Comparison of ENCODE assay signal across 22 cellular contexts in the genomic region with DNA sequence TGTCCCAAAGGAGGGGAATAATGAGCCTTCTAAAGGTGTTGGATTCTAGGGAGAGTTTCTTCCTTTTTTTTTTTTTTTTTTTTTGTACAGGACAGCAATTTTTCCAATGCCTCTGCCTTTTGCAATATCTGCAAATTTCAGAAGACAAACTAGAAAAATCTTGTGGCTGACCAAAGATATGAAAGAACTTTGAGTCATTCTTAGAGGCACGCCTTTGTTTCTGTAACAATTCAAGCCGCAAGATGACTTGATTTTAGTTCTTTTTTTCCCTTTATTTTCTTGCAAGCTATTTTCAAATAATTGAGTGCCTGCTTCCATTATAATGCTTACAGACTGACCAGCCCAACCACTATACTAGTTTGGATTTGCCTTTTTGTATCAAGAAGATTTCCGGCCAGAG. TPM values are rescaled to one million over a fixed set of nuclear protein-coding genes. Genes with fewer than 3 reads are reported as not detected.
A peak's percentile ranks its signal among the peaks of the same experiment; 100 is the strongest.
DNase-seq lines count a peak whose midpoint lies in the region; ATAC-seq and TF ChIP-seq lines count a peak whose summit lies in the region.
"Had no signal": no experiment of that assay in that cellular context is flagged by ENCODE, and none has a peak within 500 bp of the region (broad histone marks: within the 10 kb centered on the region; RNA-seq: fewer than 3 reads in every experiment).

No MANE protein-coding gene starts in this region.

- in situ Hi-C loops in ACHN (cut with HindIII; ENCODE audit: low pct_ligation_motif_present, low pct_unique_long_range_greater_than_20kb, low sequenced_read_pairs): no loop called here

- no peaks in the 10 kb centered on the region for H3K9me3 ChIP-seq in osteoblast (ENCODE audit: low read depth, low read length)
- H3K9me3 ChIP-seq: psoas muscle, spleen, vagina had no signal

- no peaks in the 10 kb centered on the region for H4K20me1 ChIP-seq in osteoblast (ENCODE audit: insufficient read depth, low read length)

- DNase-seq in AG10803 (ENCODE audit: low read depth) (peak; percentile 67), MV-4-11 (lab: John Stamatoyannopoulos, UW) (peak; percentile 50), epithelial cell of esophagus (ENCODE audit: low read depth) (peak; percentile 22), osteoblast (ENCODE audit: insufficient read length, low spot score, missing footprints) (no peak), ACHN (no peak), inferior parietal cortex (ENCODE audit: extremely low spot score) (no peak), NCI-H2107 treated with DMSO at 0.1 percent for 48 hours (lab: John Stamatoyannopoulos, UW; ENCODE audit: unreplicated experiment) (no peak)
- DNase-seq: activated B cell treated with CpG ODN at 0.5 μM for 24 hours; activated CD8-positive, alpha-beta T cell treated with anti-CD3 and anti-CD28 coated beads, Interleukin-2, amount 10 ng/mL, durations not matched to agents 7 days and 5 days; activated naive CD4-positive, alpha-beta T cell treated with anti-CD3 and anti-CD28 coated beads for 36 hours; activated T-cell treated with anti-CD3 and anti-CD28 coated beads, Interleukin-2, amount 50 U/mL, for 4 hours; COR-L47; NCI-H1436 treated with DMSO at 0.1 percent for 48 hours; NCI-H2227 treated with DMSO at 0.1 percent for 48 hours; PC-9; psoas muscle; spleen; stimulated activated CD4-positive, alpha-beta T cell treated with anti-CD3 and anti-CD28 coated beads, Interleukin-4, amount 100 ng/mL, for 4 hours had no signal

- H3K27me3 ChIP-seq in osteoblast (ENCODE audit: insufficient read depth, low read length): peaks cover 3% of the 10 kb centered on the region
- H3K27me3 ChIP-seq: neural progenitor cell, spleen, vagina had no signal

- H3K4me1 ChIP-seq in osteoblast (ENCODE audit: insufficient read depth, low read length): peaks cover 10% of the 10 kb centered on the region
- H3K4me1 ChIP-seq: neural progenitor cell, psoas muscle, spleen, vagina had no signal

- no peaks in the 10 kb centered on the region for H3K36me3 ChIP-seq in osteoblast (ENCODE audit: insufficient read depth, low read length)
- H3K36me3 ChIP-seq: neural progenitor cell, spleen, vagina had no signal

- peak overlapping the region; percentile 25 for H3K4me2 ChIP-seq in osteoblast (ENCODE audit: insufficient read depth, low read length)
- H3K4me2 ChIP-seq: GM23338, neural progenitor cell, PC-9 had no signal

- ATAC-seq in GM21786 (IDR thresholded peaks at IDR 0.05; ENCODE audit: unreplicated experiment): no peak
- ATAC-seq: activated CD8-positive, alpha-beta T cell treated with anti-CD3 and anti-CD28 coated beads, Interleukin-2, amount 10 ng/mL, durations not matched to agents 7 days and 5 days; activated T-cell treated with anti-CD3 and anti-CD28 coated beads, Interleukin-2, amount 50 U/mL, for 4 hours; GM23338; psoas muscle had no signal

- H3K27ac ChIP-seq in osteoblast (ENCODE audit: low read depth, low read length): no peak overlapping the region
- H3K27ac ChIP-seq: neural progenitor cell, PC-9, psoas muscle, vagina had no signal

- H2AFZ ChIP-seq in osteoblast (ENCODE audit: low read length): no peak overlapping the region
- H2AFZ ChIP-seq: GM23338, neural progenitor cell, PC-9 had no signal

- H3K4me3 ChIP-seq in AG10803 (ENCODE audit: low read length) (no peak overlapping the region), epithelial cell of esophagus (ENCODE audit: low read length) (no peak overlapping the region), osteoblast (ENCODE audit: insufficient read depth, low read length) (no peak overlapping the region)
- H3K4me3 ChIP-seq: GM23338, neural progenitor cell, PC-9, psoas muscle, spleen, vagina had no signal

- TF ChIP-seq CTCF in AG10803 (conservative IDR thresholded peaks at IDR 0.05; ENCODE audit: low read length) (no peak), epithelial cell of esophagus (IDR thresholded peaks at IDR 0.05; ENCODE audit: insufficient read depth, low read depth, low read length, missing control alignments) (no peak), osteoblast (IDR thresholded peaks at IDR 0.05; ENCODE audit: extremely low read depth, low read depth, low read length) (no peak)

- no peaks in the 10 kb centered on the region for H3K79me2 ChIP-seq in osteoblast (ENCODE audit: insufficient read depth, low read length)

RNA-seq across cellular contexts. Expression of a gene that starts 47.6 kb away (rescaled TPM):
- 93.4 and 94.9 TPM in 2 replicates for total RNA-seq in osteoblast

RNA-seq across cellular contexts. Expression of a gene that starts 56.2 kb away (rescaled TPM):
- 36.2 and 37.6 TPM in 2 replicates for total RNA-seq in osteoblast

Comparison
In these comparisons a context has a peak if more than half of its experiments do, and no peak if none do; other contexts are left out.
1. DNase-seq: peak in AG10803 (single experiment), MV-4-11 (single experiment) and epithelial cell of esophagus (single experiment); none in osteoblast (single experiment), ACHN (single experiment), inferior parietal cortex (single experiment) and NCI-H2107 treated with DMSO at 0.1 percent for 48 hours (single experiment).